Comparison of ENCODE assay signal across 1 cellular context in genomic region chr2:111178730-111179405, GRCh38.
A peak's percentile ranks its signal among the peaks of the same experiment; 100 is the strongest.
TF ChIP-seq lines count a peak whose summit lies in the region.

No MANE protein-coding gene starts in this region.

TF ChIP-seq in HepG2, 621 proteins besides CTCF, POLR2A, EP300 and RAD21 (continued from another document and continues in another):
- no peak for TF ChIP-seq MNT (IDR thresholded peaks at IDR 0.05)
- TF ChIP-seq FLYWCH1 (CRISPR knock-in tag; IDR thresholded peaks at IDR 0.05) = no peak
- TF ChIP-seq ZFAT (CRISPR knock-in tag; conservative IDR thresholded peaks at IDR 0.05) = no peak
- TF ChIP-seq ZNF232 (CRISPR knock-in tag; IDR thresholded peaks at IDR 0.05; ENCODE audit: borderline replicate concordance) = 0 out of 2 replicates have a peak, but pooled peaks have one; percentile 45
- TF ChIP-seq ZNF660 (CRISPR knock-in tag; IDR thresholded peaks at IDR 0.05; ENCODE audit: borderline replicate concordance, low read depth) = no peak
- TF ChIP-seq CAMTA2 (CRISPR knock-in tag; IDR thresholded peaks at IDR 0.05; ENCODE audit: borderline replicate concordance) = 0 out of 2 replicates have a peak, but pooled peaks have one; percentile 34
- no peak for TF ChIP-seq ZBTB8A (CRISPR knock-in tag; IDR thresholded peaks at IDR 0.05; ENCODE audit: borderline replicate concordance, low read depth)
- TF ChIP-seq MLX (CRISPR knock-in tag; IDR thresholded peaks at IDR 0.05) = peak; percentile 66; the same call in 1 of the 2 replicates
- peak; percentile 71 for TF ChIP-seq HNF4G (IDR thresholded peaks at IDR 0.05; ENCODE audit: borderline replicate concordance, low read depth, low read length)
- TF ChIP-seq HNF4G (CRISPR knock-in tag; IDR thresholded peaks at IDR 0.05; ENCODE audit: borderline replicate concordance, low read depth) = 0 out of 2 replicates have a peak, but pooled peaks have one; percentile 66
- peak; percentile 90 for TF ChIP-seq ASH2L (IDR thresholded peaks at IDR 0.05; ENCODE audit: insufficient read length, low read depth, low read length)
- peak; percentile 79 for TF ChIP-seq ZMYM3 (CRISPR knock-in tag; IDR thresholded peaks at IDR 0.05)
- peak in 1 of 2 experiments; percentile 20; a peak in 1 of 4 replicates for TF ChIP-seq KLF16 (CRISPR knock-in tag; IDR thresholded peaks at IDR 0.05)
- no peak for TF ChIP-seq FOXO4 (CRISPR knock-in tag; conservative IDR thresholded peaks at IDR 0.05)
- TF ChIP-seq ZBTB20 (CRISPR knock-in tag; IDR thresholded peaks at IDR 0.05; ENCODE audit: borderline replicate concordance, low read depth) = 0 out of 2 replicates have a peak, but pooled peaks have one; percentile 41
- no peak for TF ChIP-seq FOXM1 (CRISPR knock-in tag; IDR thresholded peaks at IDR 0.05)
- no peak for TF ChIP-seq ZBTB40 (IDR thresholded peaks at IDR 0.05)
- no peak; the same call in 1 of the 2 replicates for TF ChIP-seq ZBTB40 (CRISPR knock-in tag; IDR thresholded peaks at IDR 0.05)
- 0 out of 2 replicates have a peak, but pooled peaks have one; percentile 68 for TF ChIP-seq ZNF362 (CRISPR knock-in tag; IDR thresholded peaks at IDR 0.05; ENCODE audit: borderline replicate concordance)
- TF ChIP-seq CC2D1A (CRISPR knock-in tag; IDR thresholded peaks at IDR 0.05) = no peak
- no peak for TF ChIP-seq RBFOX2 (IDR thresholded peaks at IDR 0.05; ENCODE audit: low read depth, low read length)
- no peak for TF ChIP-seq RCOR2 (CRISPR knock-in tag; IDR thresholded peaks at IDR 0.05)
- TF ChIP-seq EED (CRISPR knock-in tag; IDR thresholded peaks at IDR 0.05) = no peak
- no peak for TF ChIP-seq GATA4 (IDR thresholded peaks at IDR 0.05; ENCODE audit: borderline replicate concordance, low read depth)
- no peak for TF ChIP-seq HMGA1 (CRISPR knock-in tag; conservative IDR thresholded peaks at IDR 0.05)
- no peak for TF ChIP-seq ZNF549 (CRISPR knock-in tag; IDR thresholded peaks at IDR 0.05)
- TF ChIP-seq ZBTB34 (CRISPR knock-in tag; IDR thresholded peaks at IDR 0.05) = 0 out of 2 replicates have a peak, but pooled peaks have one; percentile 57
- 0 out of 2 replicates have a peak, but pooled peaks have one; percentile 58 for TF ChIP-seq ZBTB38 (CRISPR knock-in tag; IDR thresholded peaks at IDR 0.05)
- no peak for TF ChIP-seq ZSCAN30 (CRISPR knock-in tag; IDR thresholded peaks at IDR 0.05)
- TF ChIP-seq SOX6 (IDR thresholded peaks at IDR 0.05) = no peak
- TF ChIP-seq SOX6 (CRISPR knock-in tag; IDR thresholded peaks at IDR 0.05) = peak; percentile 84
- 0 out of 2 replicates have a peak, but pooled peaks have one; percentile 14 for TF ChIP-seq TBX3 (IDR thresholded peaks at IDR 0.05; ENCODE audit: borderline replicate concordance)
- peak; percentile 85 for TF ChIP-seq SKI (IDR thresholded peaks at IDR 0.05; ENCODE audit: partially characterized antibody)
- TF ChIP-seq ZNF580 (CRISPR knock-in tag; IDR thresholded peaks at IDR 0.05; ENCODE audit: borderline replicate concordance, low read depth) = peak; percentile 32; the same call in 1 of the 2 replicates
- TF ChIP-seq ZNF496 (CRISPR knock-in tag; IDR thresholded peaks at IDR 0.05; ENCODE audit: insufficient replicate concordance) = no peak
- 0 out of 2 replicates have a peak, but pooled peaks have one; percentile 38 for TF ChIP-seq HOMEZ (CRISPR knock-in tag; IDR thresholded peaks at IDR 0.05; ENCODE audit: low read depth)
- TF ChIP-seq ZNF720 (CRISPR knock-in tag; IDR thresholded peaks at IDR 0.05) = no peak
- TF ChIP-seq ZNF577 (CRISPR knock-in tag; IDR thresholded peaks at IDR 0.05; ENCODE audit: borderline replicate concordance, low read depth) = no peak
- no peak for TF ChIP-seq MED13 (CRISPR knock-in tag; IDR thresholded peaks at IDR 0.05)
- no peak for TF ChIP-seq ZNF44 (CRISPR knock-in tag; IDR thresholded peaks at IDR 0.05)
- peak; percentile 56 for TF ChIP-seq TBL1XR1 (IDR thresholded peaks at IDR 0.05; ENCODE audit: borderline replicate concordance, low read length, partially characterized antibody)
